12 cellular contexts compared by ENCODE assay signal in the genomic region with DNA sequence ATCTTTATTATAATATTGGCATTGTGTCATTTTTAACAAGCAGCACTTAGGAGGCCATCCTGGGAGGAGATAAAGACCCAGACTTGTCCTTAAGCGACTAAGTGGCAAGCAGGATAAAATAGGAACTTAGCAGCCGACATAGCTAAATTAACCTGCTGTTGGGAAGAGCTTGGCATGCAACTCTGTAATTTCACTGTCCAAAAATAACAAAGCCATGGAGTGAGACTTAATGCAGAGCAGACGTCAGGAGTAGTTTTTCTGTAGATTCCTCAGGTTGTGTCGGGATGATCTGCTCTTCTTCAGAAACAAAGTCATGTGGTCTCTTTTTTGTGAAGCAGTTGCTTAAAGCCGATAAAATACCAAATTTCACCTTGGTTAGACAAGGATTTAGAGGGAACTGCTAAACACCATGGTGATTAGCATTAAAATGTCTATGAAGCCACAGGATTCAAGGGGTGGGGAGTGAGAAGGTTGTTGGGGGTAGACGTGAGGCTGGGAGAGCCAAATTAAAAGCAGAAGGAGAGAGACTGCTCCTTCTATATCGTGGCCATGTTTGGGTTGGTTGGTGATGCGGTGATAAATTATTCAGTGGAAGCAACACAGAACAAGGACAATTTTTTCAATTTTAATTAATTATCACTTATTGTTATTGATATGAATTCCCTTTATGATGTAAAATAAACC.
DNase-seq lines count a peak whose midpoint lies in the region; ATAC-seq, FAIRE-seq and TF ChIP-seq lines count a peak whose summit lies in the region.
"Had no signal": no experiment of that assay in that cellular context is flagged by ENCODE, and none has a peak within 500 bp of the region (broad histone marks: within the 10 kb centered on the region; RNA-seq: fewer than 3 reads in every experiment).

No MANE protein-coding gene starts in this region.

- CTCF ChIA-PET in naive thymus-derived CD4-positive, alpha-beta T cell (lab: Charles Lee) = no interaction called here

- H3K36me3 Mint-ChIP-seq in naive thymus-derived CD4-positive, alpha-beta T cell = no peaks in the 10 kb centered on the region
- H3K36me3 Mint-ChIP-seq: activated naive CD4-positive, alpha-beta T cell treated with anti-CD3 and anti-CD28 coated beads, Interleukin-2, amount 50 U/mL, for 72 hours had no signal

- H3K36me3 ChIP-seq in thyroid gland = no peaks in the 10 kb centered on the region
- H3K36me3 ChIP-seq in naive thymus-derived CD4-positive, alpha-beta T cell (ENCODE audit: control insufficient read depth in 2 of 3, insufficient read depth in 3 of 3, low read length in 3 of 3) = no peaks in the 10 kb centered on the region

- TF ChIP-seq POLR2A in thyroid gland (IDR thresholded peaks at IDR 0.05) = no peak

- H3K27me3 Mint-ChIP-seq in naive thymus-derived CD4-positive, alpha-beta T cell = no peaks in the 10 kb centered on the region
- H3K27me3 Mint-ChIP-seq: activated CD4-positive, alpha-beta T cell treated with anti-CD3 and anti-CD28 coated beads for 36 hours had no signal

- H3K9me3 Mint-ChIP-seq in naive thymus-derived CD4-positive, alpha-beta T cell = peaks cover 0 to 4% (median 0%) of the 10 kb centered on the region in 11 donors

- POLR2A ChIA-PET in naive thymus-derived CD4-positive, alpha-beta T cell (lab: Charles Lee) = no interaction called here

- TF ChIP-seq CTCF in thyroid gland (IDR thresholded peaks at IDR 0.05) = no peak

- WGBS in right cardiac atrium = 43% methylated on average over 8 of the region's 8 CpGs
- 32 to 37% methylated on average over 8 of the region's 8 CpGs for whole genome bisulfite sequencing in thyroid gland, 2 donors

- DNase-seq in NCI-H748 (lab: John Stamatoyannopoulos, UW; ENCODE audit: unreplicated experiment) (peak; percentile 21), NCI-H748 treated with DMSO at 0.1 percent for 48 hours (lab: John Stamatoyannopoulos, UW) (no peak), amniotic stem cell (lab: John Stamatoyannopoulos, UW) (peak; percentile 16), right cardiac atrium (no peak), thyroid gland (no peak), frontal cortex (ENCODE audit: low spot score in 2 of 2) (no peak), HUDEP-2 (lab: John Stamatoyannopoulos, UW; ENCODE audit: unreplicated experiment in 76 of 76) (no peak)
- DNase-seq in naive thymus-derived CD4-positive, alpha-beta T cell = no peak
- DNase-seq: activated CD4-positive, alpha-beta T cell treated with anti-CD3 and anti-CD28 coated beads for 36 hours had no signal

- H3K27me3 ChIP-seq in right cardiac atrium (ENCODE audit: control insufficient read depth, insufficient read depth) = no peaks in the 10 kb centered on the region
- H3K27me3 ChIP-seq in thyroid gland = no peaks in the 10 kb centered on the region
- no peaks in the 10 kb centered on the region for H3K27me3 ChIP-seq in naive thymus-derived CD4-positive, alpha-beta T cell (ENCODE audit: control insufficient read depth in 2 of 2, insufficient read depth in 2 of 2, low read length in 2 of 2)

- intact Hi-C loops in right cardiac atrium (cut with DNase I) (loop anchor here in 1 of 4 donors (10.0 kb wide), 1 partner anchor 50 kb away; no protein-coding TSS in a partner anchor), thyroid gland (cut with DNase I) (no loop called here)
- intact Hi-C loops in naive thymus-derived CD4-positive, alpha-beta T cell (cut with micrococcal nuclease) = no loop called here

- H3K4me3 ChIP-seq in right cardiac atrium (ENCODE audit: low read length) (peak overlapping the region; percentile 20), thyroid gland (replicated peaks in 1 of 3) (no peak overlapping the region)
- H3K4me3 ChIP-seq in naive thymus-derived CD4-positive, alpha-beta T cell (ENCODE audit: low read length) = no peak overlapping the region
- H3K4me3 ChIP-seq: A549 had no signal

- H3K27ac ChIP-seq in right cardiac atrium (ENCODE audit: low read length) (peak overlapping the region; percentile 52), thyroid gland (peak overlapping the region; percentile 77 to 88 (median 86))
- H3K27ac ChIP-seq in naive thymus-derived CD4-positive, alpha-beta T cell (ENCODE audit: low read depth, low read length) = no peak overlapping the region
- H3K27ac ChIP-seq: A549, epithelial cell of prostate had no signal

- H3K4me3 Mint-ChIP-seq in naive thymus-derived CD4-positive, alpha-beta T cell = no peak overlapping the region
- H3K4me3 Mint-ChIP-seq: activated CD4-positive, alpha-beta T cell treated with anti-CD3 and anti-CD28 coated beads for 36 hours had no signal

- no peak for FAIRE-seq in frontal cortex (lab: Jason Lieb, UNC)

- no peak overlapping the region for H3K27ac Mint-ChIP-seq in naive thymus-derived CD4-positive, alpha-beta T cell
- H3K27ac Mint-ChIP-seq: activated CD4-positive, alpha-beta T cell treated with anti-CD3 and anti-CD28 coated beads for 36 hours; activated naive CD4-positive, alpha-beta T cell treated with anti-CD3 and anti-CD28 coated beads, Interleukin-2, amount 50 U/mL, for 72 hours had no signal

- no peaks in the 10 kb centered on the region for H3K4me1 Mint-ChIP-seq in naive thymus-derived CD4-positive, alpha-beta T cell
- H3K4me1 Mint-ChIP-seq: activated CD4-positive, alpha-beta T cell treated with anti-CD3 and anti-CD28 coated beads for 36 hours had no signal

- no peaks in the 10 kb centered on the region for H3K9me3 ChIP-seq in right cardiac atrium (ENCODE audit: control insufficient read depth, low read length)
- H3K9me3 ChIP-seq in thyroid gland = no peaks in the 10 kb centered on the region
- no peaks in the 10 kb centered on the region for H3K9me3 ChIP-seq in naive thymus-derived CD4-positive, alpha-beta T cell (ENCODE audit: control insufficient read depth in 2 of 3, low read length in 3 of 3)
- H3K9me3 ChIP-seq: A549 had no signal

- H3K4me1 ChIP-seq in right cardiac atrium (ENCODE audit: control insufficient read depth, insufficient read depth, low read length) (peaks cover 8% of the 10 kb centered on the region), thyroid gland (peaks cover 38 to 55% of the 10 kb centered on the region in 2 donors)
- no peaks in the 10 kb centered on the region for H3K4me1 ChIP-seq in naive thymus-derived CD4-positive, alpha-beta T cell (ENCODE audit: control insufficient read depth in 2 of 2, insufficient read depth in 2 of 2, low read length in 2 of 2)

- ATAC-seq in right cardiac atrium = peak; percentile 66 to 71
- no peak for ATAC-seq in naive thymus-derived CD4-positive, alpha-beta T cell
- ATAC-seq: A549; activated CD4-positive, alpha-beta T cell treated with anti-CD3 and anti-CD28 coated beads for 36 hours; activated naive CD4-positive, alpha-beta T cell treated with anti-CD3 and anti-CD28 coated beads, Interleukin-2, amount 50 U/mL, for 72 hours had no signal

Comparison
In these comparisons a context has a peak if more than half of its experiments do, and no peak if none do; other contexts are left out.
1. DNase-seq: peak in NCI-H748 (single experiment) and amniotic stem cell (single experiment); none in NCI-H748 treated with DMSO at 0.1 percent for 48 hours (single experiment), right cardiac atrium (0 of 3), thyroid gland (0 of 2), frontal cortex (0 of 2), HUDEP-2 (0 of 76) and naive thymus-derived CD4-positive, alpha-beta T cell (0 of 9).